28 cellular contexts compared by ENCODE assay signal in genomic region chr4:130044788-130045531, GRCh38.
DNase-seq lines count a peak whose midpoint lies in the region; ATAC-seq and TF ChIP-seq lines count a peak whose summit lies in the region.
"Had no signal": no experiment of that assay in that cellular context is flagged by ENCODE, and none has a peak within 500 bp of the region (broad histone marks: within the 10 kb centered on the region; RNA-seq: fewer than 3 reads in every experiment).

No MANE protein-coding gene starts in this region.

- H3K36me3 ChIP-seq in GM23338 (ENCODE audit: insufficient read depth) (no peaks in the 10 kb centered on the region), PC-3 (ENCODE audit: low read depth, low read length) (no peaks in the 10 kb centered on the region), left ventricle myocardium inferior (no peaks in the 10 kb centered on the region)
- H3K36me3 ChIP-seq: adrenal gland; BLaER1 treated with 17β-estradiol and CSF1 and Interleukin-3, amounts not matched to agents 10 nM and 100 nM; breast epithelium; left lung; suprapubic skin; vagina had no signal

- peaks cover 14% of the 10 kb centered on the region; the same call in 2 of the 3 replicates for H3K4me1 Mint-ChIP-seq in GM23338
- H3K4me1 Mint-ChIP-seq: nephron; stimulated activated effector memory CD8-positive, alpha-beta T cell treated with anti-CD3 and anti-CD28 coated beads, Interleukin-12 subunit alpha, Interleukin-12 subunit beta, amount 100 ng/mL, for 72 hours had no signal

- no peak for DNase-seq in GM23338 (ENCODE audit: low spot score)
- peak; percentile 29 for DNase-seq in OCI-M1 (lab: John Stamatoyannopoulos, UW)
- no peak for DNase-seq in left lobe of liver (ENCODE audit: low spot score)
- no peak for DNase-seq in stimulated activated CD4-positive, alpha-beta T cell treated with anti-CD3 and anti-CD28 coated beads, Interleukin-2, amount 100 ng/mL, for 48 hours
- no peak for DNase-seq in PC-3
- DNase-seq in left ventricle myocardium inferior, result no peak
- no peak for DNase-seq in NCI-H2107 treated with DMSO at 0.1 percent for 48 hours (lab: John Stamatoyannopoulos, UW; ENCODE audit: unreplicated experiment)
- DNase-seq: activated CD8-positive, alpha-beta T cell treated with anti-CD3 and anti-CD28 coated beads for 36 hours; activated gamma-delta T cell treated with Interleukin-2 at 50 U/mL for 16 hours; adrenal gland; Caco-2; glutamatergic neuron; KBM-7; left lung; NCI-H1436 treated with DMSO at 0.1 percent for 48 hours; NCI-H2171 treated with DMSO at 0.1 percent for 48 hours; NCI-H524 treated with DMSO at 0.1 percent for 48 hours; SK-N-SH had no signal

- H3K4me2 ChIP-seq in GM23338 (no peak overlapping the region), PC-3 (ENCODE audit: low read length) (no peak overlapping the region)
- H3K4me2 ChIP-seq: BLaER1 treated with 17β-estradiol and CSF1 and Interleukin-3, amounts not matched to agents 10 nM and 100 nM; SK-N-SH had no signal

- H3K9ac ChIP-seq in PC-3 (ENCODE audit: low read length), result no peak overlapping the region
- H3K9ac ChIP-seq: BLaER1 treated with 17β-estradiol and CSF1 and Interleukin-3, amounts not matched to agents 10 nM and 100 nM; SK-N-SH had no signal

- intact Hi-C loops in PC-3 (cut with micrococcal nuclease), result no loop called here
- intact Hi-C loops in left ventricle myocardium inferior (cut with micrococcal nuclease), result no loop called here

- H3K27me3 ChIP-seq in GM23338 (ENCODE audit: insufficient read depth), result no peaks in the 10 kb centered on the region
- no peaks in the 10 kb centered on the region for H3K27me3 ChIP-seq in PC-3 (ENCODE audit: low read length)
- no peaks in the 10 kb centered on the region for H3K27me3 ChIP-seq in left ventricle myocardium inferior (ENCODE audit: low read depth)
- H3K27me3 ChIP-seq: adrenal gland; BLaER1 treated with 17β-estradiol and CSF1 and Interleukin-3, amounts not matched to agents 10 nM and 100 nM; breast epithelium; left lung; suprapubic skin; vagina had no signal

- H2AFZ ChIP-seq in GM23338 (peak overlapping the region; percentile 63; the same call in 1 of the 2 replicates), PC-3 (ENCODE audit: low read length) (no peak overlapping the region)

- H3K9me2 ChIP-seq in GM23338 (ENCODE audit: insufficient read depth) (no peaks in the 10 kb centered on the region; the same call in 1 of the 2 replicates), PC-3 (replicated peaks; ENCODE audit: low read length) (no peaks in the 10 kb centered on the region)
- H3K9me2 ChIP-seq: SK-N-SH had no signal

- H3F3A ChIP-seq in GM23338 (replicated peaks; ENCODE audit: low read depth) (no peaks in the 10 kb centered on the region), PC-3 (ENCODE audit: low read length, unreplicated experiment) (no peaks in the 10 kb centered on the region)

- peak overlapping the region; percentile 71 for H3K27ac Mint-ChIP-seq in GM23338
- H3K27ac Mint-ChIP-seq: activated CD8-positive, alpha-beta T cell treated with anti-CD3 and anti-CD28 coated beads for 36 hours; progenitor cell of endocrine pancreas; stimulated activated effector memory CD8-positive, alpha-beta T cell treated with anti-CD3 and anti-CD28 coated beads, Interleukin-12 subunit alpha, Interleukin-12 subunit beta, amount 100 ng/mL, for 72 hours had no signal

- no peak overlapping the region for H3K4me3 ChIP-seq in GM23338
- no peak overlapping the region for H3K4me3 ChIP-seq in PC-3 (ENCODE audit: low read length)
- no peak overlapping the region for H3K4me3 ChIP-seq in left ventricle myocardium inferior
- H3K4me3 ChIP-seq: adrenal gland; BLaER1 treated with 17β-estradiol and CSF1 and Interleukin-3, amounts not matched to agents 10 nM and 100 nM; breast epithelium; coronary artery; left lung; suprapubic skin; vagina had no signal

- H3K9me3 ChIP-seq in PC-3 (ENCODE audit: low read length) (no peaks in the 10 kb centered on the region), left ventricle myocardium inferior (replicated peaks) (no peaks in the 10 kb centered on the region)
- H3K9me3 ChIP-seq: adrenal gland; BLaER1 treated with 17β-estradiol and CSF1 and Interleukin-3, amounts not matched to agents 10 nM and 100 nM; breast epithelium; Caco-2; left lung; SK-N-SH; suprapubic skin; vagina had no signal

- no peaks in the 10 kb centered on the region; the same call in none of the 2 replicates for H3K4me1 ChIP-seq in GM23338 (ENCODE audit: insufficient read depth)
- no peaks in the 10 kb centered on the region for H3K4me1 ChIP-seq in PC-3 (ENCODE audit: insufficient read depth, low read length)
- H3K4me1 ChIP-seq in left ventricle myocardium inferior, result no peaks in the 10 kb centered on the region
- H3K4me1 ChIP-seq: adrenal gland; BLaER1 treated with 17β-estradiol and CSF1 and Interleukin-3, amounts not matched to agents 10 nM and 100 nM; breast epithelium; left lung; suprapubic skin; vagina had no signal

- H3K36me3 Mint-ChIP-seq in GM23338 (ENCODE audit: low read depth), result peaks cover 60% of the 10 kb centered on the region
- H3K36me3 Mint-ChIP-seq: stimulated activated effector memory CD8-positive, alpha-beta T cell treated with anti-CD3 and anti-CD28 coated beads, Interleukin-12 subunit alpha, Interleukin-12 subunit beta, amount 100 ng/mL, for 72 hours had no signal

- CTCF ChIA-PET in PC-3 (lab: Charles Lee), result no interaction called here

- TF ChIP-seq CTCF in GM23338 (conservative IDR thresholded peaks at IDR 0.05; ENCODE audit: low read depth in 2 of 2) (no peak), PC-3 (conservative IDR thresholded peaks at IDR 0.05; ENCODE audit: low read depth, low read length) (no peak), left ventricle myocardium inferior (IDR thresholded peaks at IDR 0.05; ENCODE audit: borderline replicate concordance) (no peak)

- ATAC-seq in GM18511 (IDR thresholded peaks at IDR 0.05; ENCODE audit: unreplicated experiment) (peak; percentile 44), GM23338 (peak; percentile 87), left lobe of liver (peak; percentile 42), PC-3 (no peak)
- ATAC-seq: activated CD8-positive, alpha-beta T cell treated with anti-CD3 and anti-CD28 coated beads for 36 hours; left lung; stimulated activated effector memory CD8-positive, alpha-beta T cell treated with anti-CD3 and anti-CD28 coated beads, Interleukin-12 subunit alpha, Interleukin-12 subunit beta, amount 100 ng/mL, for 72 hours had no signal

- BruUV-seq in PC-3 (replicated peaks; lab: Mats Ljungman, UMichigan), result no TSS peak

- H3K4me3 Mint-ChIP-seq in GM23338, result no peak overlapping the region
- H3K4me3 Mint-ChIP-seq: activated CD8-positive, alpha-beta T cell treated with anti-CD3 and anti-CD28 coated beads for 36 hours; nephron; stimulated activated effector memory CD8-positive, alpha-beta T cell treated with anti-CD3 and anti-CD28 coated beads, Interleukin-12 subunit alpha, Interleukin-12 subunit beta, amount 100 ng/mL, for 72 hours had no signal

- POLR2A ChIA-PET in PC-3 (lab: Charles Lee; ENCODE audit: unreplicated experiment), result no interaction called here

- peak overlapping the region; percentile 51 for H3K27ac ChIP-seq in GM23338 (ENCODE audit: low read depth)
- no peak overlapping the region for H3K27ac ChIP-seq in PC-3 (ENCODE audit: low read length)
- H3K27ac ChIP-seq in left ventricle myocardium inferior (replicated peaks), result no peak overlapping the region
- H3K27ac ChIP-seq: adrenal gland; BLaER1 treated with 17β-estradiol and CSF1 and Interleukin-3, amounts not matched to agents 10 nM and 100 nM; breast epithelium; coronary artery; left lung; RWPE1; suprapubic skin; vagina had no signal

- H3K9me3 Mint-ChIP-seq in GM23338, result peaks cover 11% of the 10 kb centered on the region; the same call in 2 of the 3 replicates

- H4K20me1 ChIP-seq in GM23338 (replicated peaks; ENCODE audit: insufficient read depth), result no peaks in the 10 kb centered on the region
- H4K20me1 ChIP-seq in PC-3 (ENCODE audit: low read length), result no peaks in the 10 kb centered on the region
- H4K20me1 ChIP-seq: BLaER1 treated with 17β-estradiol and CSF1 and Interleukin-3, amounts not matched to agents 10 nM and 100 nM had no signal

- H3K79me2 ChIP-seq in GM23338 (replicated peaks; ENCODE audit: insufficient read depth) (no peaks in the 10 kb centered on the region), PC-3 (ENCODE audit: low read length) (no peaks in the 10 kb centered on the region)

- H3K27me3 Mint-ChIP-seq in GM23338 (ENCODE audit: insufficient read depth, low read depth, poor library complexity), result peaks cover 2% of the 10 kb centered on the region
- H3K27me3 Mint-ChIP-seq: activated CD8-positive, alpha-beta T cell treated with anti-CD3 and anti-CD28 coated beads for 36 hours; progenitor cell of endocrine pancreas had no signal

TF ChIP-seq in GM23338, 12 proteins besides CTCF, POLR2A, EP300 and RAD21 (continues in another document):
- TF ChIP-seq ZNF331 (CRISPR knock-in tag; IDR thresholded peaks at IDR 0.05; ENCODE audit: low read depth) (no peak), NANOG (IDR thresholded peaks at IDR 0.05; ENCODE audit: borderline replicate concordance) (no peak), EZH2 (IDR thresholded peaks at IDR 0.05; ENCODE audit: low read depth, unreplicated experiment) (no peak), EZH2phosphoT487 (IDR thresholded peaks at IDR 0.05; ENCODE audit: unreplicated experiment) (no peak), STAT1 (IDR thresholded peaks at IDR 0.05; ENCODE audit: unreplicated experiment) (no peak), JUNB (IDR thresholded peaks at IDR 0.05; ENCODE audit: unreplicated experiment) (no peak), ZNF114 (CRISPR knock-in tag; IDR thresholded peaks at IDR 0.05) (no peak), CREB1 (CRISPR knock-in tag; IDR thresholded peaks at IDR 0.05; ENCODE audit: low read depth) (no peak)
